Comparison of ENCODE assay signal across 25 cellular contexts in genomic region chr1:7515175-7515574, GRCh38.
"Had no signal": no experiment of that assay in that cellular context is flagged by ENCODE, and none has a peak within 500 bp of the region (broad histone marks: within the 10 kb centered on the region; RNA-seq: fewer than 3 reads in every experiment).

No MANE protein-coding gene starts in this region.

- DNase-seq: activated CD4-positive, alpha-beta T cell treated with anti-CD3 and anti-CD28 coated beads for 4 hours; activated CD8-positive, alpha-beta memory T cell treated with anti-CD3 and anti-CD28 coated beads, Interleukin-2, amount 50 U/mL, for 48 hours; activated CD8-positive, alpha-beta T cell treated with anti-CD3 and anti-CD28 coated beads for 36 hours; activated naive CD4-positive, alpha-beta T cell treated with anti-CD3 and anti-CD28 coated beads, Interleukin-2, amount 50 U/mL, for 16 hours; activated naive CD8-positive, alpha-beta T cell treated with anti-CD3 and anti-CD28 coated beads, Interleukin-2, amount 10 ng/mL, durations not matched to agents 7 days and 5 days; activated T-cell treated with anti-CD3 and anti-CD28 coated beads, Interleukin-2, amount 50 U/mL, for 1 hour; adrenal gland; anterior cingulate cortex; central memory CD4-positive, alpha-beta T cell; Kasumi-1; KBM-7; NCI-H1048; NCI-H146; NCI-H187 treated with DMSO at 0.1 percent for 48 hours; NCI-H2081 treated with DMSO at 0.1 percent for 48 hours; NCI-H2227 treated with DMSO at 0.1 percent for 48 hours; NCI-H446 treated with DMSO at 0.1 percent for 48 hours; NCI-H526; NCI-H774; SIG-M5; T-cell; T-helper 2 cell had no signal

- H3K9me3 ChIP-seq: adrenal gland, breast epithelium had no signal

- ATAC-seq: activated CD4-positive, CD25-positive, alpha-beta regulatory T cell treated with anti-CD3 and anti-CD28 coated beads, Interleukin-2, amount 50 U/mL, for 24 hours; activated CD8-positive, alpha-beta T cell treated with anti-CD3 and anti-CD28 coated beads for 36 hours; T-cell had no signal

- H3K27me3 ChIP-seq: adrenal gland had no signal

- H3K36me3 ChIP-seq: adrenal gland, breast epithelium had no signal

- H3K27ac ChIP-seq: adrenal gland, breast epithelium, SK-N-MC had no signal

- H3K4me3 ChIP-seq: adrenal gland, breast epithelium, SK-N-MC had no signal

- H3K4me1 ChIP-seq: adrenal gland, breast epithelium had no signal
